13 cellular contexts compared by ENCODE assay signal in the genomic region with DNA sequence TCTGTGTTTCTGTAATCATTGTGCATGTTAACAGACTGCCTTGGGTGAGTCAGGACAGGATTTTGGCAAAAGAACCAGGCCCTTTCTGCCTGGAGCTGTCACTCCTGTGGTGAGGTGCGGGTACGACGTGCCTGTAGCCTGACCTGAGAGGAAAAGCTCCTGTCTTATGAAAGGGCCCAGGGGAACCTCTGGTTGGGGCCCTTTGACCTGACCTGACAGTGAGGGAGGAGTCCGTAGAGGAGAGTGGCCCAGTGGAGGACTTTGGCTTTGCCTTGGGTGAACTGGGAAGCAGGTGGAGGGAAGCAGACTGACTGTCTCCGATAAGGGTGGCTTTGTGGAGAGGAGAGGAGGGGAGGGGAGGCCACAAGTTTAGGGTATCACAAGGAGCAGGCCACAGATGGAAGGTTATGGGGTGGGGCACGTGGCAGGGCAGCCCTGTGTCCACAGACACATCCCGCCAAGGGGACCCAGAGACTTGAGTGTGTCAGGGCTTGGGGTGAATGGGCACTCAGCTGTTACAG. TPM values are rescaled to one million over a fixed set of nuclear protein-coding genes. Genes with fewer than 3 reads are reported as not detected.
DNase-seq lines count a peak whose midpoint lies in the region; ATAC-seq, FAIRE-seq and TF ChIP-seq lines count a peak whose summit lies in the region.
"Had no signal": no experiment of that assay in that cellular context is flagged by ENCODE, and none has a peak within 500 bp of the region (broad histone marks: within the 10 kb centered on the region; RNA-seq: fewer than 3 reads in every experiment).

No MANE protein-coding gene starts in this region.

- no peak for TF ChIP-seq RAD21 in HepG2 (CRISPR knock-in tag; IDR thresholded peaks at IDR 0.05)

- no peak for TF ChIP-seq CTCF in DND-41 (IDR thresholded peaks at IDR 0.05; ENCODE audit: borderline replicate concordance, extremely low read depth, low read length, poor library complexity, severe bottlenecking)
- TF ChIP-seq CTCF in Peyer's patch (IDR thresholded peaks at IDR 0.05) = no peak
- no peak for TF ChIP-seq CTCF in HepG2 (CRISPR knock-in tag; IDR thresholded peaks at IDR 0.05)

- H3K79me2 ChIP-seq in DND-41 (ENCODE audit: insufficient read depth, low read length) = peaks cover 99% of the 10 kb centered on the region
- H3K79me2 ChIP-seq in HepG2 (ENCODE audit: insufficient read depth, low read length) = no peaks in the 10 kb centered on the region

- H3K9me3 Mint-ChIP-seq in dendritic cell treated with granulocyte-macrophage colony-stimulating factor and Interleukin-4, amounts not matched to agents 40 ng/mL and 50 ng/mL, for 4 days = no peaks in the 10 kb centered on the region
- H3K9me3 Mint-ChIP-seq: activated CD8-positive, alpha-beta T cell treated with anti-CD3 and anti-CD28 coated beads for 36 hours had no signal

- BruUV-seq in HepG2 (replicated peaks; lab: Mats Ljungman, UMichigan) = no TSS peak

- POLR2A ChIA-PET in HepG2 (lab: Yijun Ruan, JAX) = no interaction called here

- peaks cover 91% of the 10 kb centered on the region for H3K36me3 ChIP-seq in DND-41 (ENCODE audit: insufficient read depth, low read length)
- peaks cover 0 to 4% (median 0%) of the 10 kb centered on the region in 3 donors for H3K36me3 ChIP-seq in Peyer's patch
- no peaks in the 10 kb centered on the region for H3K36me3 ChIP-seq in HepG2 (replicated peaks in 1 of 2; ENCODE audit: control insufficient read depth in 1 of 2, insufficient read depth in 2 of 2, low read length in 2 of 2)
- H3K36me3 ChIP-seq: suprapubic skin had no signal

- H2AFZ ChIP-seq in DND-41 (ENCODE audit: low read depth, low read length) (no peak overlapping the region), HepG2 (ENCODE audit: low read length) (no peak overlapping the region)

- H4K20me1 ChIP-seq in DND-41 (ENCODE audit: insufficient read depth, low read length) = peaks cover 94% of the 10 kb centered on the region
- no peaks in the 10 kb centered on the region for H4K20me1 ChIP-seq in HepG2 (ENCODE audit: insufficient read depth, low read length)

- H3K27ac ChIP-seq in DND-41 (ENCODE audit: low read length) (no peak overlapping the region), Peyer's patch (peak overlapping the region in 2 of 4 donors; percentile 2 to 18), HepG2 (ENCODE audit: extremely low read length, insufficient read depth, low read length) (no peak overlapping the region)
- H3K27ac ChIP-seq: suprapubic skin had no signal

- H3K4me3 ChIP-seq in DND-41 (ENCODE audit: low read depth in 1 of 2, low read length in 2 of 2) (no peak overlapping the region), Peyer's patch (no peak overlapping the region), HepG2 (replicated peaks in 1 of 3; ENCODE audit: insufficient read depth in 1 of 3, low read depth in 2 of 3, low read length in 3 of 3) (no peak overlapping the region; a peak in 1 of 6 replicates)
- H3K4me3 ChIP-seq: suprapubic skin had no signal

- H3K4me1 ChIP-seq in DND-41 (ENCODE audit: insufficient read depth, low read length) (peaks cover 50% of the 10 kb centered on the region), Peyer's patch (peaks cover 0 to 22% (median 2%) of the 10 kb centered on the region in 4 donors), HepG2 (ENCODE audit: insufficient read depth, low read length) (peaks cover 12% of the 10 kb centered on the region)

- CTCF ChIA-PET in HepG2 (lab: Yijun Ruan, JAX; ENCODE audit: low intra/inter-chr PET ratio, low total read pairs) = no interaction called here

- peaks cover 100% of the 10 kb centered on the region for H3K36me3 Mint-ChIP-seq in dendritic cell treated with granulocyte-macrophage colony-stimulating factor and Interleukin-4, amounts not matched to agents 40 ng/mL and 50 ng/mL, for 4 days (ENCODE audit: low read depth)

- in situ Hi-C loops in HepG2 (cut with HindIII; ENCODE audit: extremely low pct_ligation_motif_present, low pct_unique_long_range_greater_than_20kb) = no loop called here

- ATAC-seq in DND-41 (ENCODE audit: insufficient read depth, low read depth) = no peak
- ATAC-seq in HepG2 = peak; percentile 93
- ATAC-seq in HG03439 (IDR thresholded peaks at IDR 0.05; ENCODE audit: unreplicated experiment) = no peak
- ATAC-seq: activated CD8-positive, alpha-beta T cell treated with anti-CD3 and anti-CD28 coated beads for 36 hours had no signal

- DNase-seq in DND-41 = no peak
- peak in 2 of 3 donors; percentile 66 to 74 for DNase-seq in Peyer's patch
- peak; percentile 41 for DNase-seq in HepG2 (ENCODE audit: low spot score)
- DNase-seq in MV-4-11 (lab: John Stamatoyannopoulos, UW) = no peak
- DNase-seq in cerebellar nuclear complex (lab: John Stamatoyannopoulos, UW) = no peak
- DNase-seq: activated CD8-positive, alpha-beta T cell treated with anti-CD3 and anti-CD28 coated beads for 36 hours; DMS153; left cardiac atrium; RPMI8226 had no signal

- no peak overlapping the region for H3K9ac ChIP-seq in DND-41 (ENCODE audit: low read depth, low read length)
- H3K9ac ChIP-seq in HepG2 (ENCODE audit: insufficient read depth, low read depth, low read length) = no peak overlapping the region

- TF ChIP-seq EP300 in HepG2 (IDR thresholded peaks at IDR 0.05; ENCODE audit: low read depth in 2 of 2, low read length in 2 of 2) (no peak), HepG2 (CRISPR knock-in tag; IDR thresholded peaks at IDR 0.05; ENCODE audit: borderline replicate concordance) (no peak)

- 10% methylated on average over 7 of the region's 7 CpGs for WGBS in HepG2 (ENCODE audit: low lambda C conversion rate)

- peak; percentile 34 for FAIRE-seq in HepG2 (lab: Jason Lieb, UNC)
- FAIRE-seq: endothelial cell of umbilical vein had no signal

- H3K4me2 ChIP-seq in DND-41 (ENCODE audit: insufficient read depth, low read length) (peak overlapping the region; percentile 25; the same call in 1 of the 2 replicates), HepG2 (ENCODE audit: low read depth, low read length) (peak overlapping the region; percentile 16; the same call in 1 of the 2 replicates)

- peaks cover 3% of the 10 kb centered on the region for H3K27me3 Mint-ChIP-seq in dendritic cell treated with granulocyte-macrophage colony-stimulating factor and Interleukin-4, amounts not matched to agents 40 ng/mL and 50 ng/mL, for 4 days
- H3K27me3 Mint-ChIP-seq: activated CD8-positive, alpha-beta T cell treated with anti-CD3 and anti-CD28 coated beads for 36 hours had no signal

- H3K9me3 ChIP-seq in DND-41 (ENCODE audit: insufficient read depth, low read length, severe bottlenecking) (no peaks in the 10 kb centered on the region), Peyer's patch (no peaks in the 10 kb centered on the region), HepG2 (ENCODE audit: low read length) (no peaks in the 10 kb centered on the region)
- H3K9me3 ChIP-seq: suprapubic skin had no signal

- peaks cover 72% of the 10 kb centered on the region for H3K4me1 Mint-ChIP-seq in dendritic cell treated with granulocyte-macrophage colony-stimulating factor and Interleukin-4, amounts not matched to agents 40 ng/mL and 50 ng/mL, for 4 days (ENCODE audit: low read depth)

- intact Hi-C loops in dendritic cell treated with granulocyte-macrophage colony-stimulating factor and Interleukin-4, amounts not matched to agents 40 ng/mL and 50 ng/mL, for 4 days (cut with micrococcal nuclease) = no loop called here
- intact Hi-C loops in HepG2 (cut with micrococcal nuclease; ENCODE audit: unreplicated experiment) = no loop called here

- H3K27ac Mint-ChIP-seq in dendritic cell treated with granulocyte-macrophage colony-stimulating factor and Interleukin-4, amounts not matched to agents 40 ng/mL and 50 ng/mL, for 4 days = peak overlapping the region; percentile 41
- H3K27ac Mint-ChIP-seq: activated CD8-positive, alpha-beta T cell treated with anti-CD3 and anti-CD28 coated beads for 36 hours had no signal

- no peak overlapping the region for H3K4me3 Mint-ChIP-seq in dendritic cell treated with granulocyte-macrophage colony-stimulating factor and Interleukin-4, amounts not matched to agents 40 ng/mL and 50 ng/mL, for 4 days
- H3K4me3 Mint-ChIP-seq: activated CD8-positive, alpha-beta T cell treated with anti-CD3 and anti-CD28 coated beads for 36 hours had no signal

- H3K27me3 ChIP-seq in DND-41 (ENCODE audit: insufficient read depth, low read length, poor library complexity) = no peaks in the 10 kb centered on the region
- no peaks in the 10 kb centered on the region for H3K27me3 ChIP-seq in Peyer's patch
- no peaks in the 10 kb centered on the region for H3K27me3 ChIP-seq in HepG2 (ENCODE audit: control insufficient read depth in 1 of 2, insufficient read depth in 2 of 2, low read length in 2 of 2)
- H3K27me3 ChIP-seq: suprapubic skin had no signal

- TF ChIP-seq POLR2A in Peyer's patch (IDR thresholded peaks at IDR 0.05) (no peak), HepG2 (IDR thresholded peaks at IDR 0.05; ENCODE audit: insufficient read depth in 1 of 2, low read depth in 2 of 2, low read length in 2 of 2) (no peak)

TF ChIP-seq in HepG2, 621 proteins besides CTCF, POLR2A, EP300 and RAD21 (continues in another document):
- 0 out of 4 replicates have a peak, but pooled peaks have one; percentile 12 to 29 for TF ChIP-seq NR2F1 (CRISPR knock-in tag; IDR thresholded peaks at IDR 0.05)

RNA-seq across cellular contexts. Expression of a gene that starts 6.9 kb away (rescaled TPM):
- 100 to 1,000 TPM in 1 of 4 donors, 10 to 100 TPM in 3; 79.0 to 130 (median 87.9) TPM for total RNA-seq in Peyer's patch
- total RNA-seq in HepG2 (2016; rRNA removed; fragmentation: Illumina TruSeq; extraction: Trizol) = 0.80 and 1.3 TPM in 2 replicates
- total RNA-seq in HepG2 (2016; cell fraction: cytosol; rRNA removed; fragmentation: Illumina TruSeq; extraction: Trizol; ENCODE audit: low read depth) = 0.26 and 0.51 TPM in 2 replicates
- 0.52 and 0.78 TPM in 2 replicates for total RNA-seq in HepG2 (2016; cell fraction: insoluble cytoplasmic fraction; rRNA removed; fragmentation: Illumina TruSeq; extraction: Trizol)
- 0.72 and 1.1 TPM in 2 replicates for total RNA-seq in HepG2 (2016; cell fraction: membrane; rRNA removed; fragmentation: Illumina TruSeq; extraction: Trizol)
- total RNA-seq in HepG2 (2016; cell fraction: nucleus; rRNA removed; fragmentation: Illumina TruSeq; extraction: Trizol) = 1.5 and 2.3 TPM in 2 replicates
- 1.9 and 2.4 TPM in 2 replicates for polyA plus RNA-seq in HepG2 (2011; rRNA removed)
- polyA plus RNA-seq in HepG2 (2011; cell fraction: cytosol; rRNA removed) = 1.1 and 2.1 TPM in 2 replicates
- 4.2 and 9.0 TPM in 2 replicates for polyA plus RNA-seq in HepG2 (2011; cell fraction: nucleus; rRNA removed)
- polyA plus RNA-seq in HepG2 (2012) = 1.1 and 1.3 TPM in 2 replicates
- polyA plus RNA-seq in HepG2 (2016; cell fraction: cytosol; fragmentation: Illumina TruSeq; extraction: Trizol; ENCODE audit: low read depth) = 0.06 and 0.10 TPM in 2 replicates
- 0.36 and 0.66 TPM in 2 replicates for polyA plus RNA-seq in HepG2 (2016; cell fraction: insoluble cytoplasmic fraction; fragmentation: Illumina TruSeq; extraction: Trizol; ENCODE audit: low read depth)
- 0.11 and 0.49 TPM in 2 replicates for polyA plus RNA-seq in HepG2 (2016; cell fraction: membrane; fragmentation: Illumina TruSeq; extraction: Trizol; ENCODE audit: low read depth)
- polyA plus RNA-seq in HepG2 (2016; cell fraction: nucleus; fragmentation: Illumina TruSeq; extraction: Trizol; ENCODE audit: insufficient read depth, low read depth) = 0.51 and 1.1 TPM in 2 replicates
- 4.4 and 87.6 TPM in 2 replicates for polyA minus RNA-seq in HepG2 (2011; rRNA and poly(A)+ RNA removed; ENCODE audit: low replicate concordance)
- polyA minus RNA-seq in HepG2 (2011; cell fraction: cytosol; rRNA and poly(A)+ RNA removed) = 2.4 and 2.7 TPM in 2 replicates
- polyA minus RNA-seq in HepG2 (2011; cell fraction: nucleus; rRNA and poly(A)+ RNA removed) = 1.5 and 3.5 TPM in 2 replicates

Comparison
In these comparisons a context has a peak if more than half of its experiments do, and no peak if none do; other contexts are left out.
1. DNase-seq: peak in Peyer's patch (2 of 3) and HepG2 (single experiment); none in DND-41 (single experiment), MV-4-11 (single experiment) and cerebellar nuclear complex (0 of 2).
2. RNA of a gene that starts 6.9 kb away (total RNA-seq): 79.0 to 130 TPM in Peyer's patch; 0.26 to 2.3 TPM in HepG2; every median in the first group is over 10 times any median in the second.